Comparison of ENCODE assay signal across 23 cellular contexts in the genomic region with DNA sequence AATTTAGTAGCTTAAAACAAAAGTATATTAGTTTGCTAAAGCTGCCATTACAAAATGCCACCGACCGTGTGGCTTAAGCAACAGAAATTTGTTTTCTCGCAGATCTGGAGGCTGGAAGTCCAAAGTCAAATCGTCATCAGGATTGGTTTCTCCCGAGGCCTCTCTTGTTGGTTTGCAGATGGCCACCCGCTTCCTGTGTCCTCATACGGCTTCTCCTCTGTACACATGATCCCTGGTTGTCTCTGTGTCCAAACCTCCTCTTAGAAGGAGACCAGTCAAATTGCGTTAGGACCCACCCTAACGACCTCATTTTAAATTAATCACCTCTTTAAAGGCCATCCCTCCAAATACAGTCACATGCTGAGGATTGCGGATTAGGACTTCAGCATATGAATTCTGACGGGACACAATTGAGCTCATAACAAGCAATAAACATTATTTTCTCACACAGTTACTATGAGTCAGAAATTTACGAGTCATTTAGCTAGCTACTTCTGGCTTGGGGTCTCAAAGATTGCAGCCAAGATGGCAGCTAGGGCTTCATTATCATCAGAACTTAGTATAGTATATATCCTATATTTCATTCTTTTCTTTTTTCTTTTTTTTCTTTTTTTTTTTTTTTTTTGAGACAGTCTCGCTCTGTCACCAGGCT. TPM values are rescaled to one million over a fixed set of nuclear protein-coding genes. Genes with fewer than 3 reads are reported as not detected.
DNase-seq lines count a peak whose midpoint lies in the region; ATAC-seq, FAIRE-seq and TF ChIP-seq lines count a peak whose summit lies in the region.
"Had no signal": no experiment of that assay in that cellular context is flagged by ENCODE, and none has a peak within 500 bp of the region (broad histone marks: within the 10 kb centered on the region; RNA-seq: fewer than 3 reads in every experiment).

No MANE protein-coding gene starts in this region.

- peaks cover 18% of the 10 kb centered on the region for H3K36me3 ChIP-seq in Karpas-422 (ENCODE audit: insufficient read depth, low read length)
- H3K36me3 ChIP-seq in endothelial cell of umbilical vein (ENCODE audit: control insufficient read depth in 2 of 2, extremely low read depth in 1 of 2, insufficient read depth in 2 of 2, low read length in 2 of 2) = peaks cover 3 to 19% of the 10 kb centered on the region in 2 experiments
- H3K36me3 ChIP-seq in tibial nerve = peaks cover 0 to 21% (median 5%) of the 10 kb centered on the region in 3 donors
- H3K36me3 ChIP-seq in transverse colon = no peaks in the 10 kb centered on the region

- H3K9ac ChIP-seq in Karpas-422 (ENCODE audit: low read length) (no peak overlapping the region), endothelial cell of umbilical vein (replicated peaks; ENCODE audit: extremely low read depth, insufficient read depth, low read length) (no peak overlapping the region)
- H3K9ac ChIP-seq: GM23248 had no signal

- TF ChIP-seq POLR2A in endothelial cell of umbilical vein (IDR thresholded peaks at IDR 0.05; ENCODE audit: low read depth, low read length) (no peak), tibial nerve (IDR thresholded peaks at IDR 0.05) (no peak), transverse colon (IDR thresholded peaks at IDR 0.05) (no peak)

- H3K9me3 ChIP-seq in Karpas-422 (ENCODE audit: low read length) (no peaks in the 10 kb centered on the region), endothelial cell of umbilical vein (replicated peaks; ENCODE audit: control insufficient read depth, insufficient read depth, low read length) (no peaks in the 10 kb centered on the region), tibial nerve (no peaks in the 10 kb centered on the region), transverse colon (no peaks in the 10 kb centered on the region)

- dilution Hi-C loops in endothelial cell of umbilical vein (cut with MboI; ENCODE audit: extremely low pct_ligation_motif_present, low sequenced_read_pairs) = no loop called here

- in situ Hi-C loops in transverse colon (cut with MboI; ENCODE audit: low pct_ligation_motif_present in 1 of 4, low pct_unique_long_range_greater_than_20kb in 1 of 4, low sequenced_read_pairs in 3 of 4) = no loop called here

- H3K9me3 Mint-ChIP-seq in naive thymus-derived CD8-positive, alpha-beta T cell = peaks cover 0 to 8% (median 0%) of the 10 kb centered on the region in 9 donors
- no peaks in the 10 kb centered on the region for H3K9me3 Mint-ChIP-seq in activated T-helper 1 cell treated with anti-CD3 and anti-CD28 coated beads, Interleukin-12 subunit alpha, Interleukin-12 subunit beta, Interleukin-2, Interleukin-4 antibody, amounts not matched to agents 30 ng/mL and 10 ng/mL and 1 ng/mL, durations not matched to agents 14 hours and 24 hours and 36 hours

- H3K4me1 ChIP-seq in Karpas-422 (ENCODE audit: low read length) = peaks cover 21% of the 10 kb centered on the region
- peaks cover 14% of the 10 kb centered on the region for H3K4me1 ChIP-seq in endothelial cell of umbilical vein (ENCODE audit: control insufficient read depth, extremely low read depth, insufficient read depth, low read length)
- peaks cover 0 to 5% (median 0%) of the 10 kb centered on the region in 4 donors for H3K4me1 ChIP-seq in tibial nerve
- peaks cover 0 to 6% (median 0%) of the 10 kb centered on the region in 4 donors for H3K4me1 ChIP-seq in transverse colon

- H3K79me2 ChIP-seq in Karpas-422 (ENCODE audit: low read length) = no peaks in the 10 kb centered on the region
- no peaks in the 10 kb centered on the region for H3K79me2 ChIP-seq in endothelial cell of umbilical vein (ENCODE audit: control insufficient read depth, insufficient read depth, low read length)

- no peak overlapping the region for H3K4me2 ChIP-seq in Karpas-422 (ENCODE audit: low read depth, low read length, poor library complexity, severe bottlenecking)
- H3K4me2 ChIP-seq in endothelial cell of umbilical vein (ENCODE audit: insufficient read depth, low read length) = no peak overlapping the region

- intact Hi-C loops in endothelial cell of umbilical vein (cut with micrococcal nuclease) (loop anchor here (10.0 kb wide), 1 partner anchor 976 kb away; a partner anchor contains a TSS), transverse colon (cut with DNase I; ENCODE audit: low total_unique reads) (no loop called here)
- intact Hi-C loops in activated T-helper 1 cell treated with anti-CD3 and anti-CD28 coated beads, Interleukin-12 subunit alpha, Interleukin-12 subunit beta, Interleukin-2, Interleukin-4 antibody, amounts not matched to agents 30 ng/mL and 10 ng/mL and 1 ng/mL, durations not matched to agents 14 hours and 24 hours and 36 hours (cut with micrococcal nuclease) = no loop called here

- peak overlapping the region; percentile 52 for H3K27ac ChIP-seq in Karpas-422 (ENCODE audit: low read length)
- no peak overlapping the region for H3K27ac ChIP-seq in endothelial cell of umbilical vein (ENCODE audit: insufficient read depth, low read depth, low read length)
- H3K27ac ChIP-seq in tibial nerve = no peak overlapping the region
- no peak overlapping the region for H3K27ac ChIP-seq in transverse colon
- H3K27ac ChIP-seq: GM23248 had no signal

- H4K20me1 ChIP-seq in Karpas-422 (ENCODE audit: insufficient read depth, low read depth, low read length) (peaks cover 14% of the 10 kb centered on the region; the same call in 1 of the 2 replicates), endothelial cell of umbilical vein (replicated peaks; ENCODE audit: control insufficient read depth, extremely low read depth, insufficient read depth, low read length) (no peaks in the 10 kb centered on the region)

- ATAC-seq in naive thymus-derived CD8-positive, alpha-beta T cell = no peak
- no peak for ATAC-seq in HG02970 (IDR thresholded peaks at IDR 0.05; ENCODE audit: low FRiP score, unreplicated experiment)
- ATAC-seq: HCT116, Panc1, SK-N-SH treated with all-trans-retinoic acid at 6 μM for 48 hours had no signal

- no TSS peak for BruUV-seq in endothelial cell of umbilical vein (replicated peaks; lab: Mats Ljungman, UMichigan)

- CTCF ChIA-PET in endothelial cell of umbilical vein (lab: Charles Lee) = interaction anchor here (0.7 to 1.2 kb wide), 2 partner anchors 9 to 232 kb away, joined by 3 to 6 read pairs; no protein-coding TSS in a partner anchor

- H3K4me3 Mint-ChIP-seq in naive thymus-derived CD8-positive, alpha-beta T cell = no peak overlapping the region
- no peak overlapping the region for H3K4me3 Mint-ChIP-seq in activated T-helper 1 cell treated with anti-CD3 and anti-CD28 coated beads, Interleukin-12 subunit alpha, Interleukin-12 subunit beta, Interleukin-2, Interleukin-4 antibody, amounts not matched to agents 30 ng/mL and 10 ng/mL and 1 ng/mL, durations not matched to agents 14 hours and 24 hours and 36 hours
- H3K4me3 Mint-ChIP-seq: CD8-positive, alpha-beta memory T cell had no signal

- H2AFZ ChIP-seq in Karpas-422 (ENCODE audit: low read length) (no peak overlapping the region), endothelial cell of umbilical vein (ENCODE audit: low read depth, low read length) (no peak overlapping the region)
- H2AFZ ChIP-seq: GM23248 had no signal

- H3K27ac Mint-ChIP-seq in naive thymus-derived CD8-positive, alpha-beta T cell = peak overlapping the region in 7 of 10 donors; percentile 12 to 81 (median 46)
- no peak overlapping the region for H3K27ac Mint-ChIP-seq in activated T-helper 1 cell treated with anti-CD3 and anti-CD28 coated beads, Interleukin-12 subunit alpha, Interleukin-12 subunit beta, Interleukin-2, Interleukin-4 antibody, amounts not matched to agents 30 ng/mL and 10 ng/mL and 1 ng/mL, durations not matched to agents 14 hours and 24 hours and 36 hours

- DNase-seq in ELR (ENCODE audit: low read depth) (peak; percentile 15), Karpas-422 (peak; percentile 53), endothelial cell of umbilical vein (ENCODE audit: low read depth, low spot score) (no peak), tibial nerve (ENCODE audit: low spot score in 2 of 2) (no peak), transverse colon (no peak)
- no peak for DNase-seq in naive thymus-derived CD8-positive, alpha-beta T cell
- DNase-seq in activated T-helper 1 cell treated with anti-CD3 and anti-CD28 coated beads, Interleukin-12 subunit alpha, Interleukin-12 subunit beta, Interleukin-2, Interleukin-4 antibody, amounts not matched to agents 30 ng/mL and 10 ng/mL and 1 ng/mL, durations not matched to agents 14 hours and 24 hours and 36 hours (ENCODE audit: low spot score) = no peak
- DNase-seq: C1 segment of cervical spinal cord; CD8-positive, alpha-beta memory T cell; GDM1; GM23248; KG1; NCI-H1694; NCI-H2081; NCI-H2171; NCI-H345; NCI-H524 treated with DMSO at 0.1 percent for 48 hours; NCI-H82 had no signal

- H3K4me1 Mint-ChIP-seq in naive thymus-derived CD8-positive, alpha-beta T cell = peaks cover 11 to 18% (median 16%) of the 10 kb centered on the region in 4 donors
- H3K4me1 Mint-ChIP-seq in activated T-helper 1 cell treated with anti-CD3 and anti-CD28 coated beads, Interleukin-12 subunit alpha, Interleukin-12 subunit beta, Interleukin-2, Interleukin-4 antibody, amounts not matched to agents 30 ng/mL and 10 ng/mL and 1 ng/mL, durations not matched to agents 14 hours and 24 hours and 36 hours (ENCODE audit: low read depth) = peaks cover 13% of the 10 kb centered on the region

- TF ChIP-seq CTCF in endothelial cell of umbilical vein (IDR thresholded peaks at IDR 0.05; ENCODE audit: extremely low read depth in 1 of 2, insufficient read depth in 1 of 2, low read depth in 1 of 2, low read length in 2 of 2) = no peak
- TF ChIP-seq CTCF in tibial nerve (IDR thresholded peaks at IDR 0.05) = no peak
- no peak for TF ChIP-seq CTCF in transverse colon (IDR thresholded peaks at IDR 0.05)

- H3K27me3 ChIP-seq in Karpas-422 (ENCODE audit: low read length) = no peaks in the 10 kb centered on the region
- H3K27me3 ChIP-seq in endothelial cell of umbilical vein (ENCODE audit: control insufficient read depth in 2 of 2, insufficient read depth in 2 of 2, low read length in 2 of 2) = no peaks in the 10 kb centered on the region
- no peaks in the 10 kb centered on the region for H3K27me3 ChIP-seq in tibial nerve
- H3K27me3 ChIP-seq in transverse colon = no peaks in the 10 kb centered on the region

- H3K9me1 ChIP-seq in endothelial cell of umbilical vein (replicated peaks; ENCODE audit: control insufficient read depth, extremely low read depth, insufficient read depth, low read length) = no peaks in the 10 kb centered on the region

- no peak overlapping the region for H3K4me3 ChIP-seq in Karpas-422 (ENCODE audit: low read length)
- no peak overlapping the region for H3K4me3 ChIP-seq in endothelial cell of umbilical vein (replicated peaks in 1 of 3; ENCODE audit: insufficient read depth in 1 of 3, low read depth in 1 of 3, low read length in 3 of 3)
- no peak overlapping the region for H3K4me3 ChIP-seq in tibial nerve
- H3K4me3 ChIP-seq in transverse colon = no peak overlapping the region
- H3K4me3 ChIP-seq: GM23248 had no signal

- 93 to 94% methylated on average over 13 of the region's 13 CpGs for WGBS in tibial nerve, 2 donors
- 90 to 93% methylated on average over 10 to 13 of the region's 13 CpGs for WGBS in transverse colon (ENCODE audit: low coverage in 1 of 2), 2 donors

- H3K36me3 Mint-ChIP-seq in naive thymus-derived CD8-positive, alpha-beta T cell = peaks cover 2 to 35% (median 3%) of the 10 kb centered on the region in 3 donors
- peaks cover 25% of the 10 kb centered on the region for H3K36me3 Mint-ChIP-seq in activated T-helper 1 cell treated with anti-CD3 and anti-CD28 coated beads, Interleukin-12 subunit alpha, Interleukin-12 subunit beta, Interleukin-2, Interleukin-4 antibody, amounts not matched to agents 30 ng/mL and 10 ng/mL and 1 ng/mL, durations not matched to agents 14 hours and 24 hours and 36 hours (ENCODE audit: low read depth)

- no peaks in the 10 kb centered on the region for H3K27me3 Mint-ChIP-seq in naive thymus-derived CD8-positive, alpha-beta T cell
- no peaks in the 10 kb centered on the region for H3K27me3 Mint-ChIP-seq in activated T-helper 1 cell treated with anti-CD3 and anti-CD28 coated beads, Interleukin-12 subunit alpha, Interleukin-12 subunit beta, Interleukin-2, Interleukin-4 antibody, amounts not matched to agents 30 ng/mL and 10 ng/mL and 1 ng/mL, durations not matched to agents 14 hours and 24 hours and 36 hours (ENCODE audit: insufficient read depth)
- H3K27me3 Mint-ChIP-seq: CD8-positive, alpha-beta memory T cell had no signal

- POLR2A ChIA-PET in endothelial cell of umbilical vein (lab: Charles Lee) = interaction anchor here (0.7 kb wide), 1 partner anchor 297 kb away, joined by 6 read pairs; no protein-coding TSS in a partner anchor
- POLR2A ChIA-PET in naive thymus-derived CD8-positive, alpha-beta T cell (lab: Charles Lee) = interaction anchor here (0.7 to 1.3 kb wide), 4 partner anchors 14 to 83 kb away, joined by 3 to 5 read pairs (median 4); no protein-coding TSS in a partner anchor

- FAIRE-seq in endothelial cell of umbilical vein (lab: Jason Lieb, UNC) = no peak
- FAIRE-seq: GM18507 had no signal

- H3K9me2 ChIP-seq in Karpas-422 (replicated peaks; ENCODE audit: insufficient read depth, low read length) = no peaks in the 10 kb centered on the region

- TF ChIP-seq EP300 in tibial nerve (IDR thresholded peaks at IDR 0.05) = no peak
- TF ChIP-seq EP300 in transverse colon (IDR thresholded peaks at IDR 0.05; ENCODE audit: low read depth) = no peak

RNA-seq across cellular contexts. Expression of a gene that starts 58.4 kb away (rescaled TPM):
- total RNA-seq in Karpas-422 (2014; rRNA removed; shearing (Covaris generic); ENCODE audit: low replicate concordance) = 142 and 236 TPM in 2 replicates
- total RNA-seq in endothelial cell of umbilical vein (16.8 and 22.3 TPM in 2 replicates), tibial nerve (10 to 100 TPM in 2 of 4 donors, 1 to 10 TPM in 2; 1.4 to 15.0 (median 10.7) TPM), transverse colon (1 to 10 TPM in 3 of 4 donors, not detected in 1; 2.2 to 5.6 (median 2.4) TPM)
- 11.2 and 14.3 TPM in 2 replicates for polyA plus RNA-seq in endothelial cell of umbilical vein
- polyA plus RNA-seq in endothelial cell of umbilical vein (2011; cell fraction: cytosol; rRNA removed) = 18.3 and 20.1 TPM in 2 replicates
- 6.4 and 7.8 TPM in 2 replicates for polyA plus RNA-seq in endothelial cell of umbilical vein (2011; cell fraction: nucleus; rRNA removed)
- polyA plus RNA-seq in endothelial cell of umbilical vein (2012) = 20.1 and 33.8 TPM in 2 replicates
- polyA minus RNA-seq in endothelial cell of umbilical vein = 4.8 and 6.2 TPM in 2 replicates
- 26.2 TPM for polyA minus RNA-seq in endothelial cell of umbilical vein (2011; cell fraction: cytosol; rRNA and poly(A)+ RNA removed)
- polyA minus RNA-seq in endothelial cell of umbilical vein (2011; cell fraction: nucleus; rRNA and poly(A)+ RNA removed) = 2.6 and 4.3 TPM in 2 replicates
- total RNA-seq in naive thymus-derived CD8-positive, alpha-beta T cell = 1 to 10 TPM; 1.2 to 1.4 TPM
- polyA plus RNA-seq in naive thymus-derived CD8-positive, alpha-beta T cell = 10 to 100 TPM in 1 of 3 donors, 1 to 10 TPM in 2; 3.8 to 11.2 (median 4.4) TPM
- total RNA-seq in activated T-helper 1 cell treated with anti-CD3 and anti-CD28 coated beads, Interleukin-12 subunit alpha, Interleukin-12 subunit beta, Interleukin-2, Interleukin-4 antibody, amounts not matched to agents 30 ng/mL and 10 ng/mL and 1 ng/mL, durations not matched to agents 14 hours and 24 hours and 36 hours = 7.5 and 8.3 TPM in 2 replicates

Comparison
In these comparisons a context has a peak if more than half of its experiments do, and no peak if none do; other contexts are left out.
1. DNase-seq: peak in ELR (single experiment) and Karpas-422 (single experiment); none in endothelial cell of umbilical vein (single experiment), naive thymus-derived CD8-positive, alpha-beta T cell (0 of 10), tibial nerve (0 of 2), activated T-helper 1 cell treated with anti-CD3 and anti-CD28 coated beads, Interleukin-12 subunit alpha, Interleukin-12 subunit beta, Interleukin-2, Interleukin-4 antibody, amounts not matched to agents 30 ng/mL and 10 ng/mL and 1 ng/mL, durations not matched to agents 14 hours and 24 hours and 36 hours (single experiment) and transverse colon (single experiment).